In the genomic region with DNA sequence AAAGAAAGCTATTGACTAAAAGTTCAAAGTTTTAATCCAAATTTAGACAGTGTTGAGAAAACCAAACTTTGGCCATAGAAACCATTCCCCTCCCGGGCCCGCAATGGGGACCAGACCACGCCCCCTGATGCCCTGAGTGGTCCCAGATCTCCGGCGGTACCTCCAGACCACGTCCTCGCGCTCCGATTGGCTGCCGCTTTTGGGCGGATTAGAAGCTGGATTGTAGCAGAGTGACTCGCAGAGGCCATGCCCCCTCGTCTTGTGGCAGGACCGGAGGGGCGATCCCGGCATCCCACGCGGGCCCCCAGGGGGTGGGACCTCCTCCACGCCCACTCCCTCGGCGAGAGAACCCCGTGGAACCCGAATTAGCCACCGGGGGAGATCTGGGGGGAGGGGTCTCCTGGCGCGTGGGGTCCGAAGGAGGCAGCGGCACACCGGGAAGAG, we compare ENCODE assay signal across 1 cellular context.
TF ChIP-seq lines count a peak whose summit lies in the region.

No MANE protein-coding gene starts in this region.

TF ChIP-seq in GM12878, 131 proteins besides CTCF, POLR2A, EP300 and RAD21 (continues in another document):
- TF ChIP-seq DPF2 (IDR thresholded peaks at IDR 0.05) (no peak), CBX3 (IDR thresholded peaks at IDR 0.05; ENCODE audit: borderline replicate concordance, low read depth) (no peak), TAF1 (IDR thresholded peaks at IDR 0.05; ENCODE audit: borderline replicate concordance, low read depth, low read length) (0 out of 2 replicates have a peak, but pooled peaks have one; percentile 21), SUZ12 (IDR thresholded peaks at IDR 0.05; ENCODE audit: unreplicated experiment) (no peak), ZNF622 (IDR thresholded peaks at IDR 0.05) (no peak), USF2 (IDR thresholded peaks at IDR 0.05; ENCODE audit: borderline replicate concordance, low read depth, low read length) (no peak), POU2F2 (IDR thresholded peaks at IDR 0.05; ENCODE audit: borderline replicate concordance, low read depth, low read length) (no peak), SUPT20H (IDR thresholded peaks at IDR 0.05; ENCODE audit: borderline replicate concordance, control insufficient read depth, low read depth, low read length) (no peak), RUNX3 (IDR thresholded peaks at IDR 0.05; ENCODE audit: low read length) (no peak), CHD1 (IDR thresholded peaks at IDR 0.05; ENCODE audit: low read depth, low read length) (no peak), TARDBP (IDR thresholded peaks at IDR 0.05; ENCODE audit: borderline replicate concordance) (no peak), ETV6 (conservative IDR thresholded peaks at IDR 0.05 in 1 of 2, IDR thresholded peaks at IDR 0.05 in 1 of 2; ENCODE audit: borderline replicate concordance in 1 of 2, low read depth in 1 of 2) (no peak), YBX1 (IDR thresholded peaks at IDR 0.05) (no peak), CBFB (IDR thresholded peaks at IDR 0.05; ENCODE audit: low read depth) (no peak), WRNIP1 (IDR thresholded peaks at IDR 0.05; ENCODE audit: borderline replicate concordance, low read depth, low read length) (no peak), GATAD2B (conservative IDR thresholded peaks at IDR 0.05; ENCODE audit: low read depth) (peak; percentile 52; the same call in 1 of the 2 replicates), IRF4 (IDR thresholded peaks at IDR 0.05; ENCODE audit: low read depth, low read length) (no peak), NFIC (IDR thresholded peaks at IDR 0.05; ENCODE audit: low read depth, low read length) (no peak), RB1 (IDR thresholded peaks at IDR 0.05; ENCODE audit: borderline replicate concordance) (no peak), JUNB (IDR thresholded peaks at IDR 0.05) (no peak), RELA (IDR thresholded peaks at IDR 0.05; ENCODE audit: borderline replicate concordance, partially characterized antibody) (no peak), KLF5 (IDR thresholded peaks at IDR 0.05; ENCODE audit: partially characterized antibody) (no peak), ZNF24 (IDR thresholded peaks at IDR 0.05) (no peak), CREM (IDR thresholded peaks at IDR 0.05; ENCODE audit: low read depth) (no peak), MTA3 (IDR thresholded peaks at IDR 0.05; ENCODE audit: borderline replicate concordance, low read length) (no peak), ESRRA (IDR thresholded peaks at IDR 0.05; ENCODE audit: low read length) (no peak), ZBED1 (IDR thresholded peaks at IDR 0.05; ENCODE audit: borderline replicate concordance) (no peak), TBL1XR1 (IDR thresholded peaks at IDR 0.05; ENCODE audit: low read depth, low read length) (no peak), BMI1 (IDR thresholded peaks at IDR 0.05; ENCODE audit: borderline replicate concordance) (no peak), EGR1 (IDR thresholded peaks at IDR 0.05; ENCODE audit: borderline replicate concordance in 1 of 2, low read depth in 2 of 2, low read length in 2 of 2) (peak in 1 of 2 experiments; percentile 51; a peak in 1 of 3 replicates), CBX5 (IDR thresholded peaks at IDR 0.05; ENCODE audit: low read depth) (no peak), CHD2 (IDR thresholded peaks at IDR 0.05; ENCODE audit: borderline replicate concordance, low read depth, low read length) (0 out of 2 replicates have a peak, but pooled peaks have one; percentile 23)
- TF ChIP-seq, protein P1, sequence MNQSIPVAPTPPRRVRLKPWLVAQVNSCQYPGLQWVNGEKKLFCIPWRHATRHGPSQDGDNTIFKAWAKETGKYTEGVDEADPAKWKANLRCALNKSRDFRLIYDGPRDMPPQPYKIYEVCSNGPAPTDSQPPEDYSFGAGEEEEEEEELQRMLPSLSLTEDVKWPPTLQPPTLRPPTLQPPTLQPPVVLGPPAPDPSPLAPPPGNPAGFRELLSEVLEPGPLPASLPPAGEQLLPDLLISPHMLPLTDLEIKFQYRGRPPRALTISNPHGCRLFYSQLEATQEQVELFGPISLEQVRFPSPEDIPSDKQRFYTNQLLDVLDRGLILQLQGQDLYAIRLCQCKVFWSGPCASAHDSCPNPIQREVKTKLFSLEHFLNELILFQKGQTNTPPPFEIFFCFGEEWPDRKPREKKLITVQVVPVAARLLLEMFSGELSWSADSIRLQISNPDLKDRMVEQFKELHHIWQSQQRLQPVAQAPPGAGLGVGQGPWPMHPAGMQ (IDR thresholded peaks at IDR 0.05; ENCODE audit: borderline replicate concordance): no peak
- TF ChIP-seq, protein P2, sequence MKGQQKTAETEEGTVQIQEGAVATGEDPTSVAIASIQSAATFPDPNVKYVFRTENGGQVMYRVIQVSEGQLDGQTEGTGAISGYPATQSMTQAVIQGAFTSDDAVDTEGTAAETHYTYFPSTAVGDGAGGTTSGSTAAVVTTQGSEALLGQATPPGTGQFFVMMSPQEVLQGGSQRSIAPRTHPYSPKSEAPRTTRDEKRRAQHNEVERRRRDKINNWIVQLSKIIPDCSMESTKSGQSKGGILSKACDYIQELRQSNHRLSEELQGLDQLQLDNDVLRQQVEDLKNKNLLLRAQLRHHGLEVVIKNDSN (IDR thresholded peaks at IDR 0.05; ENCODE audit: borderline replicate concordance, extremely low read length, insufficient read depth, low read depth, low read length): no peak
- TF ChIP-seq, protein P3, sequence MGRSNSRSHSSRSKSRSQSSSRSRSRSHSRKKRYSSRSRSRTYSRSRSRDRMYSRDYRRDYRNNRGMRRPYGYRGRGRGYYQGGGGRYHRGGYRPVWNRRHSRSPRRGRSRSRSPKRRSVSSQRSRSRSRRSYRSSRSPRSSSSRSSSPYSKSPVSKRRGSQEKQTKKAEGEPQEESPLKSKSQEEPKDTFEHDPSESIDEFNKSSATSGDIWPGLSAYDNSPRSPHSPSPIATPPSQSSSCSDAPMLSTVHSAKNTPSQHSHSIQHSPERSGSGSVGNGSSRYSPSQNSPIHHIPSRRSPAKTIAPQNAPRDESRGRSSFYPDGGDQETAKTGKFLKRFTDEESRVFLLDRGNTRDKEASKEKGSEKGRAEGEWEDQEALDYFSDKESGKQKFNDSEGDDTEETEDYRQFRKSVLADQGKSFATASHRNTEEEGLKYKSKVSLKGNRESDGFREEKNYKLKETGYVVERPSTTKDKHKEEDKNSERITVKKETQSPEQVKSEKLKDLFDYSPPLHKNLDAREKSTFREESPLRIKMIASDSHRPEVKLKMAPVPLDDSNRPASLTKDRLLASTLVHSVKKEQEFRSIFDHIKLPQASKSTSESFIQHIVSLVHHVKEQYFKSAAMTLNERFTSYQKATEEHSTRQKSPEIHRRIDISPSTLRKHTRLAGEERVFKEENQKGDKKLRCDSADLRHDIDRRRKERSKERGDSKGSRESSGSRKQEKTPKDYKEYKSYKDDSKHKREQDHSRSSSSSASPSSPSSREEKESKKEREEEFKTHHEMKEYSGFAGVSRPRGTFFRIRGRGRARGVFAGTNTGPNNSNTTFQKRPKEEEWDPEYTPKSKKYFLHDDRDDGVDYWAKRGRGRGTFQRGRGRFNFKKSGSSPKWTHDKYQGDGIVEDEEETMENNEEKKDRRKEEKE (IDR thresholded peaks at IDR 0.05): no peak
- TF ChIP-seq, protein P4, sequence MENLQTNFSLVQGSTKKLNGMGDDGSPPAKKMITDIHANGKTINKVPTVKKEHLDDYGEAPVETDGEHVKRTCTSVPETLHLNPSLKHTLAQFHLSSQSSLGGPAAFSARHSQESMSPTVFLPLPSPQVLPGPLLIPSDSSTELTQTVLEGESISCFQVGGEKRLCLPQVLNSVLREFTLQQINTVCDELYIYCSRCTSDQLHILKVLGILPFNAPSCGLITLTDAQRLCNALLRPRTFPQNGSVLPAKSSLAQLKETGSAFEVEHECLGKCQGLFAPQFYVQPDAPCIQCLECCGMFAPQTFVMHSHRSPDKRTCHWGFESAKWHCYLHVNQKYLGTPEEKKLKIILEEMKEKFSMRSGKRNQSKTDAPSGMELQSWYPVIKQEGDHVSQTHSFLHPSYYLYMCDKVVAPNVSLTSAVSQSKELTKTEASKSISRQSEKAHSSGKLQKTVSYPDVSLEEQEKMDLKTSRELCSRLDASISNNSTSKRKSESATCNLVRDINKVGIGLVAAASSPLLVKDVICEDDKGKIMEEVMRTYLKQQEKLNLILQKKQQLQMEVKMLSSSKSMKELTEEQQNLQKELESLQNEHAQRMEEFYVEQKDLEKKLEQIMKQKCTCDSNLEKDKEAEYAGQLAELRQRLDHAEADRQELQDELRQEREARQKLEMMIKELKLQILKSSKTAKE (IDR thresholded peaks at IDR 0.05; ENCODE audit: low read depth, poor library complexity, severe bottlenecking): no peak
- TF ChIP-seq, protein P5, sequence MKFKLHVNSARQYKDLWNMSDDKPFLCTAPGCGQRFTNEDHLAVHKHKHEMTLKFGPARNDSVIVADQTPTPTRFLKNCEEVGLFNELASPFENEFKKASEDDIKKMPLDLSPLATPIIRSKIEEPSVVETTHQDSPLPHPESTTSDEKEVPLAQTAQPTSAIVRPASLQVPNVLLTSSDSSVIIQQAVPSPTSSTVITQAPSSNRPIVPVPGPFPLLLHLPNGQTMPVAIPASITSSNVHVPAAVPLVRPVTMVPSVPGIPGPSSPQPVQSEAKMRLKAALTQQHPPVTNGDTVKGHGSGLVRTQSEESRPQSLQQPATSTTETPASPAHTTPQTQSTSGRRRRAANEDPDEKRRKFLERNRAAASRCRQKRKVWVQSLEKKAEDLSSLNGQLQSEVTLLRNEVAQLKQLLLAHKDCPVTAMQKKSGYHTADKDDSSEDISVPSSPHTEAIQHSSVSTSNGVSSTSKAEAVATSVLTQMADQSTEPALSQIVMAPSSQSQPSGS (IDR thresholded peaks at IDR 0.05; ENCODE audit: low read length): no peak
- TF ChIP-seq, protein P6, sequence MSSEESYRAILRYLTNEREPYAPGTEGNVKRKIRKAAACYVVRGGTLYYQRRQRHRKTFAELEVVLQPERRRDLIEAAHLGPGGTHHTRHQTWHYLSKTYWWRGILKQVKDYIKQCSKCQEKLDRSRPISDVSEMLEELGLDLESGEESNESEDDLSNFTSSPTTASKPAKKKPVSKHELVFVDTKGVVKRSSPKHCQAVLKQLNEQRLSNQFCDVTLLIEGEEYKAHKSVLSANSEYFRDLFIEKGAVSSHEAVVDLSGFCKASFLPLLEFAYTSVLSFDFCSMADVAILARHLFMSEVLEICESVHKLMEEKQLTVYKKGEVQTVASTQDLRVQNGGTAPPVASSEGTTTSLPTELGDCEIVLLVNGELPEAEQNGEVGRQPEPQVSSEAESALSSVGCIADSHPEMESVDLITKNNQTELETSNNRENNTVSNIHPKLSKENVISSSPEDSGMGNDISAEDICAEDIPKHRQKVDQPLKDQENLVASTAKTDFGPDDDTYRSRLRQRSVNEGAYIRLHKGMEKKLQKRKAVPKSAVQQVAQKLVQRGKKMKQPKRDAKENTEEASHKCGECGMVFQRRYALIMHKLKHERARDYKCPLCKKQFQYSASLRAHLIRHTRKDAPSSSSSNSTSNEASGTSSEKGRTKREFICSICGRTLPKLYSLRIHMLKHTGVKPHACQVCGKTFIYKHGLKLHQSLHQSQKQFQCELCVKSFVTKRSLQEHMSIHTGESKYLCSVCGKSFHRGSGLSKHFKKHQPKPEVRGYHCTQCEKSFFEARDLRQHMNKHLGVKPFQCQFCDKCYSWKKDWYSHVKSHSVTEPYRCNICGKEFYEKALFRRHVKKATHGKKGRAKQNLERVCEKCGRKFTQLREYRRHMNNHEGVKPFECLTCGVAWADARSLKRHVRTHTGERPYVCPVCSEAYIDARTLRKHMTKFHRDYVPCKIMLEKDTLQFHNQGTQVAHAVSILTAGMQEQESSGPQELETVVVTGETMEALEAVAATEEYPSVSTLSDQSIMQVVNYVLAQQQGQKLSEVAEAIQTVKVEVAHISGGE (CRISPR knock-in tag; IDR thresholded peaks at IDR 0.05): no peak
- TF ChIP-seq, protein P7, sequence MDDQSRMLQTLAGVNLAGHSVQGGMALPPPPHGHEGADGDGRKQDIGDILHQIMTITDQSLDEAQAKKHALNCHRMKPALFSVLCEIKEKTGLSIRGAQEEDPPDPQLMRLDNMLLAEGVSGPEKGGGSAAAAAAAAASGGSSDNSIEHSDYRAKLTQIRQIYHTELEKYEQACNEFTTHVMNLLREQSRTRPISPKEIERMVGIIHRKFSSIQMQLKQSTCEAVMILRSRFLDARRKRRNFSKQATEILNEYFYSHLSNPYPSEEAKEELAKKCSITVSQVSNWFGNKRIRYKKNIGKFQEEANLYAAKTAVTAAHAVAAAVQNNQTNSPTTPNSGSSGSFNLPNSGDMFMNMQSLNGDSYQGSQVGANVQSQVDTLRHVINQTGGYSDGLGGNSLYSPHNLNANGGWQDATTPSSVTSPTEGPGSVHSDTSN (IDR thresholded peaks at IDR 0.05; ENCODE audit: insufficient replicate concordance, low read depth, low read length): no peak
- TF ChIP-seq, protein P8, sequence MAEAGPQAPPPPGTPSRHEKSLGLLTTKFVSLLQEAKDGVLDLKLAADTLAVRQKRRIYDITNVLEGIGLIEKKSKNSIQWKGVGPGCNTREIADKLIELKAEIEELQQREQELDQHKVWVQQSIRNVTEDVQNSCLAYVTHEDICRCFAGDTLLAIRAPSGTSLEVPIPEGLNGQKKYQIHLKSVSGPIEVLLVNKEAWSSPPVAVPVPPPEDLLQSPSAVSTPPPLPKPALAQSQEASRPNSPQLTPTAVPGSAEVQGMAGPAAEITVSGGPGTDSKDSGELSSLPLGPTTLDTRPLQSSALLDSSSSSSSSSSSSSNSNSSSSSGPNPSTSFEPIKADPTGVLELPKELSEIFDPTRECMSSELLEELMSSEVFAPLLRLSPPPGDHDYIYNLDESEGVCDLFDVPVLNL (IDR thresholded peaks at IDR 0.05; ENCODE audit: low read depth, low read length): no peak
- TF ChIP-seq, protein P9, sequence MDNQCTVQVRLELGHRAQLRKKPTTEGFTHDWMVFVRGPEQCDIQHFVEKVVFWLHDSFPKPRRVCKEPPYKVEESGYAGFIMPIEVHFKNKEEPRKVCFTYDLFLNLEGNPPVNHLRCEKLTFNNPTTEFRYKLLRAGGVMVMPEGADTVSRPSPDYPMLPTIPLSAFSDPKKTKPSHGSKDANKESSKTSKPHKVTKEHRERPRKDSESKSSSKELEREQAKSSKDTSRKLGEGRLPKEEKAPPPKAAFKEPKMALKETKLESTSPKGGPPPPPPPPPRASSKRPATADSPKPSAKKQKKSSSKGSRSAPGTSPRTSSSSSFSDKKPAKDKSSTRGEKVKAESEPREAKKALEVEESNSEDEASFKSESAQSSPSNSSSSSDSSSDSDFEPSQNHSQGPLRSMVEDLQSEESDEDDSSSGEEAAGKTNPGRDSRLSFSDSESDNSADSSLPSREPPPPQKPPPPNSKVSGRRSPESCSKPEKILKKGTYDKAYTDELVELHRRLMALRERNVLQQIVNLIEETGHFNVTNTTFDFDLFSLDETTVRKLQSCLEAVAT (IDR thresholded peaks at IDR 0.05): no peak
